ENCODE assay signal across 28 cellular contexts in the genomic region with DNA sequence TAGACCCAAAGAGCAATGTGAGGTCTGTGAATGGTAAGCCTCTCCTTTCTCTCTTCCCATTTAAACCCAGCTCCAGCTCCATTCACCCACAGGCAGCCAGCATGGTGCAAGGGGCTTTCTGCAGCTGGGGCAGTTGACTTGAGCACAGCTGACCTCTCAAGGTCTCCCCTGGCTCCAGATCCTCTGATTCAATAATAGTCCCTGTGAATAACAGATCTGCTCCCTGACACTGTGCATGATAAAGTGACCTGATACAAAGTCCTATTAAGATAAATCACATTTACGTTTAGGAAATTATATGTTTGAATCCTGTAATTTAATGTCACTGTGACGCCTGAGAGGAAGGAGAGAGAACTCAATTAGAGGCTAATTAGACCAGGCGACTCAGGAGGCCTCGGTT.
"Had no signal": no experiment of that assay in that cellular context is flagged by ENCODE, and none has a peak within 500 bp of the region (broad histone marks: within the 10 kb centered on the region; RNA-seq: fewer than 3 reads in every experiment).

No MANE protein-coding gene starts in this region.

- H3K27ac ChIP-seq: adrenal gland, body of pancreas, colonic mucosa, epithelial cell of prostate, esophagus squamous epithelium, gastroesophageal sphincter, heart right ventricle had no signal

- ATAC-seq: activated CD4-positive, alpha-beta T cell treated with anti-CD3 and anti-CD28 coated beads for 36 hours; activated CD8-positive, alpha-beta memory T cell treated with anti-CD3 and anti-CD28 coated beads, Interleukin-2, amount 10 ng/mL, durations not matched to agents 7 days and 5 days; activated CD8-positive, alpha-beta T cell treated with anti-CD3 and anti-CD28 coated beads, Interleukin-2, amount 10 ng/mL, durations not matched to agents 7 days and 5 days; activated naive CD8-positive, alpha-beta T cell treated with anti-CD3 and anti-CD28 coated beads, Interleukin-2, amount 50 U/mL, for 24 hours; body of pancreas; gastroesophageal sphincter; heart right ventricle; T-helper 17 cell had no signal

- DNase-seq: activated CD4-positive, alpha-beta memory T cell treated with anti-CD3 and anti-CD28 coated beads for 36 hours; activated CD4-positive, alpha-beta T cell treated with anti-CD3 and anti-CD28 coated beads for 36 hours; activated CD4-positive, alpha-beta T cell treated with anti-CD3 and anti-CD28 coated beads, Interleukin-2, amount 10 ng/mL, durations not matched to agents 24 days and 14 days; activated CD4-positive, CD25-positive, alpha-beta regulatory T cell; activated CD4-positive, CD25-positive, alpha-beta regulatory T cell treated with anti-CD3 and anti-CD28 coated beads, Interleukin-2, amount 50 U/mL, for 72 hours; activated CD8-positive, alpha-beta memory T cell treated with anti-CD3 and anti-CD28 coated beads, Interleukin-2, amount 10 ng/mL, durations not matched to agents 7 days and 5 days; activated CD8-positive, alpha-beta memory T cell treated with anti-CD3 and anti-CD28 coated beads, Interleukin-2, amount 50 U/mL, for 4 hours; activated CD8-positive, alpha-beta T cell treated with anti-CD3 and anti-CD28 coated beads, Interleukin-2, amount 10 ng/mL, durations not matched to agents 7 days and 5 days; activated effector memory CD4-positive, alpha-beta T cell treated with anti-CD3 and anti-CD28 coated beads, Interleukin-2, amount 50 U/mL, for 16 hours; activated naive CD4-positive, alpha-beta T cell treated with anti-CD3 and anti-CD28 coated beads for 36 hours; activated naive CD8-positive, alpha-beta T cell treated with anti-CD3 and anti-CD28 coated beads for 36 hours; activated naive CD8-positive, alpha-beta T cell treated with anti-CD3 and anti-CD28 coated beads, Interleukin-2, amount 50 U/mL, for 24 hours; activated T-cell treated with anti-CD3 and anti-CD28 coated beads, Interleukin-2, amount 50 U/mL, for 1 hour; activated T-cell treated with anti-CD3 and anti-CD28 coated beads, Interleukin-2, amount 50 U/mL, for 48 hours; adrenal gland; amygdala; aorta; body of pancreas; central memory CD4-positive, alpha-beta T cell; cerebellar nuclear complex; colonic mucosa; effector CD8-positive, alpha-beta T cell; esophagus squamous epithelium; foreskin melanocyte; heart right ventricle; T-helper 17 cell had no signal

- H3K4me3 ChIP-seq: adrenal gland, body of pancreas, colonic mucosa, esophagus squamous epithelium, gastroesophageal sphincter, heart right ventricle had no signal

- H3K27me3 ChIP-seq: adrenal gland, body of pancreas, colonic mucosa, esophagus squamous epithelium, gastroesophageal sphincter had no signal

- H3K4me1 ChIP-seq: adrenal gland, body of pancreas, colonic mucosa, gastroesophageal sphincter had no signal

- H3K9me3 ChIP-seq: adrenal gland, body of pancreas, colonic mucosa, esophagus squamous epithelium, gastroesophageal sphincter, heart right ventricle had no signal

- H3K36me3 ChIP-seq: adrenal gland, colonic mucosa, esophagus squamous epithelium, gastroesophageal sphincter, heart right ventricle had no signal
